Comparison of ENCODE assay signal across 18 cellular contexts in the genomic region with DNA sequence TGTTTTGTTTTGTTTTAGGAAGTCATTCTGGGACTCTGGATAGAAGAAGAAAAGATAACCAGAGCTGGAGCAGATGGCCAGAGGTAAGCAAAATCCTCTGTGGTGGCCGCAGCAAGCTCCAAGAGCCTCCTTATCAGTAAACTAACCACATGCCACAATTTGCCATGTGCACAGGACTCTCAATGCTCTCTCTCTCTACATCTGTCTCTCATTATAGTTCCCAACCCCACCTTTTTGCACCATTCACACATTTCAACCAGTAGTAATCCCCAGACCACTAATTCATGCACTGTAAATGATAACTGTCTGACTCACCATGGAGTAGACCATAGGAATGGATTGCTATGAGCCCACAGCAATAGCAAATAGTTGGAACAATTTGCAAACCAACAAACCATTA.
DNase-seq lines count a peak whose midpoint lies in the region; FAIRE-seq and TF ChIP-seq lines count a peak whose summit lies in the region.
"Had no signal": no experiment of that assay in that cellular context is flagged by ENCODE, and none has a peak within 500 bp of the region (broad histone marks: within the 10 kb centered on the region; RNA-seq: fewer than 3 reads in every experiment).

No MANE protein-coding gene starts in this region.

- in situ Hi-C loops in GM23248 (cut with MboI): no loop called here

- WGBS in smooth muscle cell (ENCODE audit: low lambda C conversion rate): 14% methylated on average over 1 of the region's 1 CpG
- 0 to 3% methylated on average over 1 of the region's 1 CpG for WGBS in GM23248 (ENCODE audit: low coverage in 1 of 2, low lambda C conversion rate in 2 of 2, missing lambda C conversion rate in 2 of 2), 2 experiments

- H3K27me3 ChIP-seq in astrocyte (ENCODE audit: insufficient read depth, low read length) (no peaks in the 10 kb centered on the region), smooth muscle cell (ENCODE audit: low read depth) (peaks cover 20% of the 10 kb centered on the region), GM23248 (replicated peaks; ENCODE audit: insufficient read depth) (no peaks in the 10 kb centered on the region)

- H2AFZ ChIP-seq in astrocyte (ENCODE audit: low read depth, low read length) (no peak overlapping the region), smooth muscle cell (ENCODE audit: low read depth) (no peak overlapping the region), GM23248 (no peak overlapping the region)

- H4K20me1 ChIP-seq in astrocyte (ENCODE audit: insufficient read depth, low read length): no peaks in the 10 kb centered on the region
- no peaks in the 10 kb centered on the region for H4K20me1 ChIP-seq in smooth muscle cell (ENCODE audit: low read depth)
- H4K20me1 ChIP-seq in GM23248 (ENCODE audit: insufficient read depth): no peaks in the 10 kb centered on the region

- H3K9me3 ChIP-seq in astrocyte (ENCODE audit: insufficient read depth, low read depth, low read length): no peaks in the 10 kb centered on the region
- H3K9me3 ChIP-seq in smooth muscle cell (replicated peaks; ENCODE audit: low read depth): no peaks in the 10 kb centered on the region
- no peaks in the 10 kb centered on the region for H3K9me3 ChIP-seq in GM23248 (ENCODE audit: low read depth)

- H3K36me3 ChIP-seq in astrocyte (ENCODE audit: insufficient read depth, low read length) (no peaks in the 10 kb centered on the region), smooth muscle cell (ENCODE audit: low read depth) (no peaks in the 10 kb centered on the region), GM23248 (ENCODE audit: low read depth) (no peaks in the 10 kb centered on the region)

- peak; percentile 5 for DNase-seq in NCI-H82 (lab: John Stamatoyannopoulos, UW)
- DNase-seq in NCI-H82 treated with DMSO at 0.1 percent for 48 hours (lab: John Stamatoyannopoulos, UW; ENCODE audit: unreplicated experiment): no peak
- peak; percentile 75 for DNase-seq in astrocyte (ENCODE audit: low read depth)
- DNase-seq in smooth muscle cell (lab: John Stamatoyannopoulos, UW; ENCODE audit: unreplicated experiment): no peak
- DNase-seq in activated CD8-positive, alpha-beta memory T cell treated with anti-CD3 and anti-CD28 coated beads, Interleukin-2, amount 50 U/mL, for 4 hours: no peak
- DNase-seq in GM23248: no peak
- DNase-seq in NCI-H146 (lab: John Stamatoyannopoulos, UW): no peak
- DNase-seq: 8988T, AML-193, DMS79, GDM1, NCI-H1105 treated with DMSO at 0.1 percent for 48 hours, NCI-H2029, NCI-H510A treated with DMSO at 0.1 percent for 48 hours had no signal

- H3K79me2 ChIP-seq in astrocyte (ENCODE audit: insufficient read depth, low read length) (no peaks in the 10 kb centered on the region), smooth muscle cell (ENCODE audit: low read depth) (no peaks in the 10 kb centered on the region), GM23248 (ENCODE audit: insufficient read depth) (no peaks in the 10 kb centered on the region)

- H3K27ac ChIP-seq in astrocyte (ENCODE audit: low read depth, low read length) (no peak overlapping the region), smooth muscle cell (ENCODE audit: low read depth) (no peak overlapping the region), GM23248 (no peak overlapping the region)
- H3K27ac ChIP-seq: HL-60, KMS-11 had no signal

- H3K27ac Mint-ChIP-seq in astrocyte (ENCODE audit: unreplicated experiment): no peak overlapping the region

- H3K9ac ChIP-seq in astrocyte (ENCODE audit: low read length) (no peak overlapping the region), smooth muscle cell (ENCODE audit: low read depth) (no peak overlapping the region), GM23248 (no peak overlapping the region)
- H3K9ac ChIP-seq: KMS-11 had no signal

- H3K4me3 ChIP-seq in astrocyte (ENCODE audit: insufficient read depth, low read depth, low read length) (no peak overlapping the region), smooth muscle cell (no peak overlapping the region), GM23248 (no peak overlapping the region)

- H3F3A ChIP-seq in smooth muscle cell (ENCODE audit: low read depth) (no peaks in the 10 kb centered on the region), GM23248 (ENCODE audit: insufficient read depth) (no peaks in the 10 kb centered on the region)

- H3K4me1 Mint-ChIP-seq in astrocyte (ENCODE audit: low read depth, unreplicated experiment): no peaks in the 10 kb centered on the region

- H3K27me3 Mint-ChIP-seq in astrocyte (ENCODE audit: low read depth, unreplicated experiment): no peaks in the 10 kb centered on the region

- no peak overlapping the region for H3K4me3 Mint-ChIP-seq in astrocyte (ENCODE audit: unreplicated experiment)

- FAIRE-seq in astrocyte (lab: Jason Lieb, UNC): no peak
- FAIRE-seq: GM12892 had no signal

- no peaks in the 10 kb centered on the region for H3K4me1 ChIP-seq in astrocyte (ENCODE audit: insufficient read depth, low read length)
- H3K4me1 ChIP-seq in smooth muscle cell (ENCODE audit: low read depth): no peaks in the 10 kb centered on the region
- H3K4me1 ChIP-seq in GM23248 (ENCODE audit: insufficient read depth): no peaks in the 10 kb centered on the region

- H3K9me2 ChIP-seq in GM23248 (ENCODE audit: insufficient read depth): no peaks in the 10 kb centered on the region

- no peaks in the 10 kb centered on the region for H3K36me3 Mint-ChIP-seq in astrocyte (ENCODE audit: low read depth, unreplicated experiment)

- no peak for TF ChIP-seq CTCF in astrocyte (IDR thresholded peaks at IDR 0.05; ENCODE audit: insufficient read depth, low read depth, low read length)
- TF ChIP-seq CTCF in smooth muscle cell (IDR thresholded peaks at IDR 0.05; ENCODE audit: borderline replicate concordance, insufficient read depth, poor library complexity, severe bottlenecking): no peak

- H3K4me2 ChIP-seq in astrocyte (ENCODE audit: low read length): no peak overlapping the region
- H3K4me2 ChIP-seq in smooth muscle cell: peak overlapping the region; percentile 8
- no peak overlapping the region for H3K4me2 ChIP-seq in GM23248 (ENCODE audit: unreplicated experiment)
- H3K4me2 ChIP-seq: KMS-11 had no signal

- H3K9me3 Mint-ChIP-seq in astrocyte (ENCODE audit: unreplicated experiment): no peaks in the 10 kb centered on the region

TF ChIP-seq in PFSK-1, 5 proteins besides CTCF, POLR2A, EP300 and RAD21:
- TF ChIP-seq POLR2AphosphoS5 (IDR thresholded peaks at IDR 0.05; ENCODE audit: low read depth, low read length) (peak; percentile 44; the same call in 1 of the 2 replicates), SIN3A (IDR thresholded peaks at IDR 0.05; ENCODE audit: borderline replicate concordance, insufficient read depth, low read length) (peak; percentile 73; the same call in 1 of the 2 replicates), FOXP2 (optimal IDR thresholded peaks at IDR 0.05; ENCODE audit: borderline replicate concordance, extremely low read depth, extremely low read length, insufficient read depth) (no peak), TAF1 (IDR thresholded peaks at IDR 0.05; ENCODE audit: borderline replicate concordance, insufficient read depth, low read length) (0 out of 2 replicates have a peak, but pooled peaks have one; percentile 12)
- TF ChIP-seq, protein P1, sequence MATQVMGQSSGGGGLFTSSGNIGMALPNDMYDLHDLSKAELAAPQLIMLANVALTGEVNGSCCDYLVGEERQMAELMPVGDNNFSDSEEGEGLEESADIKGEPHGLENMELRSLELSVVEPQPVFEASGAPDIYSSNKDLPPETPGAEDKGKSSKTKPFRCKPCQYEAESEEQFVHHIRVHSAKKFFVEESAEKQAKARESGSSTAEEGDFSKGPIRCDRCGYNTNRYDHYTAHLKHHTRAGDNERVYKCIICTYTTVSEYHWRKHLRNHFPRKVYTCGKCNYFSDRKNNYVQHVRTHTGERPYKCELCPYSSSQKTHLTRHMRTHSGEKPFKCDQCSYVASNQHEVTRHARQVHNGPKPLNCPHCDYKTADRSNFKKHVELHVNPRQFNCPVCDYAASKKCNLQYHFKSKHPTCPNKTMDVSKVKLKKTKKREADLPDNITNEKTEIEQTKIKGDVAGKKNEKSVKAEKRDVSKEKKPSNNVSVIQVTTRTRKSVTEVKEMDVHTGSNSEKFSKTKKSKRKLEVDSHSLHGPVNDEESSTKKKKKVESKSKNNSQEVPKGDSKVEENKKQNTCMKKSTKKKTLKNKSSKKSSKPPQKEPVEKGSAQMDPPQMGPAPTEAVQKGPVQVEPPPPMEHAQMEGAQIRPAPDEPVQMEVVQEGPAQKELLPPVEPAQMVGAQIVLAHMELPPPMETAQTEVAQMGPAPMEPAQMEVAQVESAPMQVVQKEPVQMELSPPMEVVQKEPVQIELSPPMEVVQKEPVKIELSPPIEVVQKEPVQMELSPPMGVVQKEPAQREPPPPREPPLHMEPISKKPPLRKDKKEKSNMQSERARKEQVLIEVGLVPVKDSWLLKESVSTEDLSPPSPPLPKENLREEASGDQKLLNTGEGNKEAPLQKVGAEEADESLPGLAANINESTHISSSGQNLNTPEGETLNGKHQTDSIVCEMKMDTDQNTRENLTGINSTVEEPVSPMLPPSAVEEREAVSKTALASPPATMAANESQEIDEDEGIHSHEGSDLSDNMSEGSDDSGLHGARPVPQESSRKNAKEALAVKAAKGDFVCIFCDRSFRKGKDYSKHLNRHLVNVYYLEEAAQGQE (IDR thresholded peaks at IDR 0.05; ENCODE audit: insufficient read depth in 1 of 2, low read depth in 2 of 2, low read length in 2 of 2): 0 out of 4 replicates have a peak, but pooled peaks of 1 of the 2 experiments have one; percentile 27

Comparison
In these comparisons a context has a peak if more than half of its experiments do, and no peak if none do; other contexts are left out.
1. DNase-seq: peak in NCI-H82 (single experiment) and astrocyte (single experiment); none in NCI-H82 treated with DMSO at 0.1 percent for 48 hours (single experiment), smooth muscle cell (single experiment), activated CD8-positive, alpha-beta memory T cell treated with anti-CD3 and anti-CD28 coated beads, Interleukin-2, amount 50 U/mL, for 4 hours (single experiment), GM23248 (single experiment) and NCI-H146 (single experiment).